ENCODE assay signal across 14 cellular contexts in the genomic region with DNA sequence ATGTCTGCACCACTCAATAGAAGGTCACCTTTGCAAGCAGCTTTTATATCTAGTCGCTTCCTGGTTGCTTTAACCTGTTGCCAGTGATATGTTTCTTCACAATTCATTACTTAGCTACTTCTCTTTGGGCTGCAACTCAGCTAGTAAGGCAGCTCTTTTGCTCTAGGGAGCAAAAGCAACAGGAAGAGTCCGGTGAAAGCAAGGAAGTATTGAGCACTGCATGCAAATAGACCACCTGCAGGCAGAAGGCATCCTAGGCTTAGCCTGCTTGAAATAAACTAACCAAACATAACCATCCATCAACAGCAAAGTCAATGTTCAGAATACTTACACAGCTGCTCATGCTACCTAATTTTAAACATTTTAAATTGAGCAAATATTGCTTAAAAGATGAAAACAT.
"Had no signal": no experiment of that assay in that cellular context is flagged by ENCODE, and none has a peak within 500 bp of the region (broad histone marks: within the 10 kb centered on the region; RNA-seq: fewer than 3 reads in every experiment).

No MANE protein-coding gene starts in this region.

- H3K27ac ChIP-seq: tibial artery, vagina had no signal

- H3K4me3 ChIP-seq: tibial artery, vagina had no signal

- H3K4me1 ChIP-seq: tibial artery, vagina had no signal

- H3K36me3 ChIP-seq: tibial artery, vagina had no signal

- H3K9me3 ChIP-seq: tibial artery, vagina had no signal

- H3K27me3 ChIP-seq: tibial artery, vagina had no signal

- ATAC-seq: activated CD8-positive, alpha-beta T cell treated with anti-CD3 and anti-CD28 coated beads for 36 hours; activated T-cell treated with anti-CD3 and anti-CD28 coated beads, Interleukin-2, amount 50 U/mL, for 4 hours; natural killer cell treated with Interleukin-12 subunit alpha and Interleukin-12 subunit beta and Interleukin-15 and Interleukin-18, amount 100 ng/mL, for 72 hours; stimulated activated effector memory CD8-positive, alpha-beta T cell treated with anti-CD3 and anti-CD28 coated beads, Interleukin-12 subunit alpha, Interleukin-12 subunit beta, amount 100 ng/mL, for 72 hours had no signal

- DNase-seq: activated CD4-positive, alpha-beta T cell treated with anti-CD3 and anti-CD28 coated beads for 48 hours; activated CD8-positive, alpha-beta T cell treated with anti-CD3 and anti-CD28 coated beads for 36 hours; activated effector memory CD4-positive, alpha-beta T cell treated with Interleukin-2 at 50 U/mL for 16 hours; activated naive CD4-positive, alpha-beta T cell treated with anti-CD3 and anti-CD28 coated beads, Interleukin-2, amount 50 U/mL, for 16 hours; activated T-cell treated with anti-CD3 and anti-CD28 coated beads, Interleukin-2, amount 50 U/mL, for 4 hours; dermis blood vessel endothelial cell; head of caudate nucleus; islet precursor cell; mesenchymal stem cell; nucleus accumbens; tibial artery had no signal
